16 cellular contexts compared by ENCODE assay signal in the genomic region with DNA sequence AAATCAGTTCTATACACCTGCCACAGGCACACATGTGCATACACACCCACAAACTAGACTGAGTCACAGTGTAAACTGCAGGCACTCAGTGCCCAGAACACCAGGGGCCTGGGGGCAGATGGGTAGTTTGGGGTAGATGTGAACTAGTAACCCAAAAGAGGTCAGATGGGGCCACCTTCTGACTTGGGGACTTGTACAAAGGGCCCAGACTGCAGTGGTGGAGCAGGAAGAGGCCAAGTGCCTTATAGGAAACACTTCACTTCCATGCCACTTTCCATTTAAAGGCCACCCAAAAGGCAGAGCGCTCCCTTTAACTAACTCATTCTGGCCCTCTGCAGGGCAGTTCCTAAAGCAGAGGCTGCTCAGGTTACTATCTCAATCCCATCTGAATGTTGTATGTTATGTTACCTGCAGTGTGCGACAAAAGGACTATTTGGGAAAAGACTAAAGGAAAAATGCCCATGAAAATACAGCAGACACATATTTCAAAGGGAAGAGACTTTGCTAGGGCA.
"Had no signal": no experiment of that assay in that cellular context is flagged by ENCODE, and none has a peak within 500 bp of the region (broad histone marks: within the 10 kb centered on the region; RNA-seq: fewer than 3 reads in every experiment).

No MANE protein-coding gene starts in this region.

- H3K4me3 Mint-ChIP-seq: activated B cell treated with CpG ODN at 0.5 μM for 24 hours; activated CD4-positive, alpha-beta T cell treated with anti-CD3 and anti-CD28 coated beads, Interleukin-2, amount 10 ng/mL, durations not matched to agents 24 days and 14 days; activated naive CD8-positive, alpha-beta T cell treated with anti-CD3 and anti-CD28 coated beads for 36 hours; activated T-cell treated with anti-CD3 and anti-CD28 coated beads, Interleukin-2, amount 50 U/mL, for 4 hours; naive thymus-derived CD4-positive, alpha-beta T cell; T-helper 1 cell treated with Interleukin-12 subunit alpha and Interleukin-12 subunit beta and Interleukin-4 antibody, amounts not matched to agents 30 μg/mL and 1 μg/mL, for 36 hours had no signal

- H3K4me3 ChIP-seq: esophagus muscularis mucosa, lower lobe of right lung, smooth muscle cell, upper lobe of left lung had no signal

- H3K9me3 Mint-ChIP-seq: activated B cell treated with CpG ODN at 0.5 μM for 24 hours; activated CD4-positive, alpha-beta T cell treated with anti-CD3 and anti-CD28 coated beads, Interleukin-2, amount 10 ng/mL, durations not matched to agents 24 days and 14 days; activated naive CD8-positive, alpha-beta T cell treated with anti-CD3 and anti-CD28 coated beads for 36 hours; activated T-cell treated with anti-CD3 and anti-CD28 coated beads, Interleukin-2, amount 50 U/mL, for 4 hours; naive thymus-derived CD4-positive, alpha-beta T cell; T-helper 1 cell treated with Interleukin-12 subunit alpha and Interleukin-12 subunit beta and Interleukin-4 antibody, amounts not matched to agents 30 μg/mL and 1 μg/mL, for 36 hours had no signal

- H3K27ac Mint-ChIP-seq: activated B cell treated with CpG ODN at 0.5 μM for 24 hours; activated CD4-positive, alpha-beta T cell treated with anti-CD3 and anti-CD28 coated beads, Interleukin-2, amount 10 ng/mL, durations not matched to agents 24 days and 14 days; activated naive CD8-positive, alpha-beta T cell treated with anti-CD3 and anti-CD28 coated beads for 36 hours; naive thymus-derived CD4-positive, alpha-beta T cell; T-helper 1 cell treated with Interleukin-12 subunit alpha and Interleukin-12 subunit beta and Interleukin-4 antibody, amounts not matched to agents 30 μg/mL and 1 μg/mL, for 36 hours had no signal

- H3K9me3 ChIP-seq: esophagus muscularis mucosa, lower lobe of right lung, upper lobe of left lung had no signal

- ATAC-seq: activated T-cell treated with anti-CD3 and anti-CD28 coated beads, Interleukin-2, amount 50 U/mL, for 4 hours; lower lobe of right lung; naive thymus-derived CD4-positive, alpha-beta T cell had no signal

- H3K4me1 Mint-ChIP-seq: activated B cell treated with CpG ODN at 0.5 μM for 24 hours; activated naive CD8-positive, alpha-beta T cell treated with anti-CD3 and anti-CD28 coated beads for 36 hours had no signal

- H3K27me3 Mint-ChIP-seq: activated B cell treated with CpG ODN at 0.5 μM for 24 hours; activated CD4-positive, alpha-beta T cell treated with anti-CD3 and anti-CD28 coated beads, Interleukin-2, amount 10 ng/mL, durations not matched to agents 24 days and 14 days; activated naive CD8-positive, alpha-beta T cell treated with anti-CD3 and anti-CD28 coated beads for 36 hours; naive thymus-derived CD4-positive, alpha-beta T cell had no signal

- H3K27me3 ChIP-seq: esophagus muscularis mucosa, upper lobe of left lung had no signal

- DNase-seq: activated B cell treated with CpG ODN at 0.5 μM for 24 hours; activated CD4-positive, alpha-beta T cell treated with anti-CD3 and anti-CD28 coated beads, Interleukin-2, amount 10 ng/mL, durations not matched to agents 24 days and 14 days; activated gamma-delta T cell; activated naive CD8-positive, alpha-beta T cell treated with anti-CD3 and anti-CD28 coated beads for 36 hours; activated T-cell treated with anti-CD3 and anti-CD28 coated beads, Interleukin-2, amount 50 U/mL, for 4 hours; anterior cingulate cortex; foreskin fibroblast; kidney; lower lobe of right lung; naive thymus-derived CD4-positive, alpha-beta T cell; nucleus accumbens; SHP77; upper lobe of left lung had no signal
